17 cellular contexts compared by ENCODE assay signal in genomic region chrX:50769389-50770063, GRCh38. TPM values are rescaled to one million over a fixed set of nuclear protein-coding genes. Genes with fewer than 3 reads are reported as not detected.
A peak's percentile ranks its signal among the peaks of the same experiment; 100 is the strongest.
DNase-seq lines count a peak whose midpoint lies in the region; ATAC-seq, FAIRE-seq and TF ChIP-seq lines count a peak whose summit lies in the region.
"Had no signal": no experiment of that assay in that cellular context is flagged by ENCODE, and none has a peak within 500 bp of the region (broad histone marks: within the 10 kb centered on the region; RNA-seq: fewer than 3 reads in every experiment).

No MANE protein-coding gene starts in this region.

- no peak overlapping the region for H3K4me2 ChIP-seq in smooth muscle cell

- no peak for FAIRE-seq in HTR-8/SVneo (lab: Jason Lieb, UNC)

- H3K27ac ChIP-seq in colonic mucosa (peak overlapping the region; percentile 29), lung (ENCODE audit: low read depth in 1 of 2, low read length in 1 of 2) (peak overlapping the region in 1 of 2 donors; percentile 74), smooth muscle cell (ENCODE audit: low read depth) (peak overlapping the region; percentile 16)
- H3K27ac ChIP-seq: C4-2B had no signal

- DNase-seq in DMS53 (lab: John Stamatoyannopoulos, UW) (peak; percentile 31), DMS53 treated with DMSO at 0.1 percent for 48 hours (lab: John Stamatoyannopoulos, UW; ENCODE audit: unreplicated experiment) (no peak), colonic mucosa (peak; percentile 75), lung (ENCODE audit: low spot score) (peak; percentile 50), smooth muscle cell (lab: John Stamatoyannopoulos, UW; ENCODE audit: unreplicated experiment) (no peak), HTR-8/SVneo (ENCODE audit: insufficient read length, low spot score) (no peak)
- DNase-seq: 8988T; activated CD4-positive, alpha-beta T cell treated with anti-CD3 and anti-CD28 coated beads for 48 hours; activated naive CD8-positive, alpha-beta T cell treated with anti-CD3 and anti-CD28 coated beads, Interleukin-2, amount 10 ng/mL, durations not matched to agents 7 days and 5 days; activated T-cell treated with anti-CD3 and anti-CD28 coated beads for 4 hours; GOT3; NCI-H1105 treated with DMSO at 0.1 percent for 48 hours; SHP77 treated with DMSO at 0.1 percent for 48 hours had no signal

- peaks cover 6% of the 10 kb centered on the region for H3K4me1 ChIP-seq in colonic mucosa
- peaks cover 2 to 13% of the 10 kb centered on the region in 2 donors for H3K4me1 ChIP-seq in lung (ENCODE audit: control insufficient read depth in 2 of 2, insufficient read depth in 2 of 2, low read length in 2 of 2)
- H3K4me1 ChIP-seq in smooth muscle cell (ENCODE audit: low read depth) = no peaks in the 10 kb centered on the region

- H3F3A ChIP-seq in smooth muscle cell (ENCODE audit: low read depth) = no peaks in the 10 kb centered on the region

- ATAC-seq in lung (ENCODE audit: insufficient read depth, low FRiP score) (peak; percentile 46), HG02610 (IDR thresholded peaks at IDR 0.05; ENCODE audit: unreplicated experiment) (no peak), GM21786 (IDR thresholded peaks at IDR 0.05; ENCODE audit: unreplicated experiment) (no peak)
- ATAC-seq: left lobe of liver had no signal

- H3K79me2 ChIP-seq in smooth muscle cell (ENCODE audit: low read depth) = peaks cover 16% of the 10 kb centered on the region

- H3K9me3 ChIP-seq in colonic mucosa (no peaks in the 10 kb centered on the region), lung (ENCODE audit: control insufficient read depth in 2 of 2, insufficient read depth in 1 of 2, low read length in 1 of 2) (no peaks in the 10 kb centered on the region), smooth muscle cell (replicated peaks; ENCODE audit: low read depth) (no peaks in the 10 kb centered on the region)

- H3K27me3 ChIP-seq in colonic mucosa (no peaks in the 10 kb centered on the region), lung (ENCODE audit: control insufficient read depth, insufficient read depth) (no peaks in the 10 kb centered on the region), smooth muscle cell (ENCODE audit: low read depth) (no peaks in the 10 kb centered on the region)

- no peak overlapping the region for H2AFZ ChIP-seq in smooth muscle cell (ENCODE audit: low read depth)

- intact Hi-C loops in colonic mucosa (cut with DNase I) = no loop called here

- H4K20me1 ChIP-seq in smooth muscle cell (ENCODE audit: low read depth) = no peaks in the 10 kb centered on the region

- H3K4me3 ChIP-seq in colonic mucosa (no peak overlapping the region), lung (no peak overlapping the region), smooth muscle cell (no peak overlapping the region)

- no peaks in the 10 kb centered on the region for H3K36me3 ChIP-seq in colonic mucosa
- H3K36me3 ChIP-seq in lung (ENCODE audit: control insufficient read depth in 2 of 2, insufficient read depth in 2 of 2, low read length in 2 of 2) = no peaks in the 10 kb centered on the region
- H3K36me3 ChIP-seq in smooth muscle cell (ENCODE audit: low read depth) = no peaks in the 10 kb centered on the region

- H3K9ac ChIP-seq in colonic mucosa (ENCODE audit: low read depth in 2 of 2, low read length in 2 of 2) (no peak overlapping the region), smooth muscle cell (ENCODE audit: low read depth) (no peak overlapping the region)

- TF ChIP-seq CTCF in colonic mucosa (IDR thresholded peaks at IDR 0.05) (no peak), lung (IDR thresholded peaks at IDR 0.05; ENCODE audit: control extremely low read depth, extremely low read depth) (no peak), smooth muscle cell (IDR thresholded peaks at IDR 0.05; ENCODE audit: borderline replicate concordance, insufficient read depth, poor library complexity, severe bottlenecking) (no peak)

- WGBS in lung, 2 donors = 77% methylated on average over 5 of the region's 5 CpGs
- 77% methylated on average over 5 of the region's 5 CpGs for WGBS in smooth muscle cell (ENCODE audit: low lambda C conversion rate)

RNA-seq across cellular contexts. Expression of gene SHROOM4, which starts 44.5 kb away (rescaled TPM):
- total RNA-seq in colonic mucosa (1 to 10 TPM; 2.2 to 3.3 TPM), lung (10 to 100 TPM; 28.0 to 63.3 TPM), smooth muscle cell (7.9 and 9.1 TPM in 2 replicates)
- polyA plus RNA-seq in lung (1 to 10 TPM; 6.8 to 9.8 TPM), smooth muscle cell (1.1 and 1.8 TPM in 2 replicates)
- total RNA-seq: activated naive CD8-positive, alpha-beta T cell treated with anti-CD3 and anti-CD28 coated beads, Interleukin-2, amount 10 ng/mL, durations not matched to agents 7 days and 5 days had no signal

Comparison
In these comparisons a context has a peak if more than half of its experiments do, and no peak if none do; other contexts are left out.
1. DNase-seq: peak in DMS53 (single experiment), colonic mucosa (single experiment) and lung (single experiment); none in DMS53 treated with DMSO at 0.1 percent for 48 hours (single experiment), smooth muscle cell (single experiment) and HTR-8/SVneo (single experiment).